Comparison of ENCODE assay signal across 5 cellular contexts in genomic region chr7:3937146-3937545, GRCh38.
"Had no signal": no experiment of that assay in that cellular context is flagged by ENCODE, and none has a peak within 500 bp of the region (broad histone marks: within the 10 kb centered on the region; RNA-seq: fewer than 3 reads in every experiment).

No MANE protein-coding gene starts in this region.

- H2AFZ ChIP-seq: GM23248 had no signal

- DNase-seq: GM23248, GOT3, H9, HCEC 1CT, IMR-90 had no signal

- H3K4me3 Mint-ChIP-seq: H9 had no signal

- H3K4me3 ChIP-seq: GM23248 had no signal

- H3K27ac ChIP-seq: GM23248 had no signal

- H3K9ac ChIP-seq: GM23248 had no signal
